Comparison of ENCODE assay signal across 12 cellular contexts in the genomic region with DNA sequence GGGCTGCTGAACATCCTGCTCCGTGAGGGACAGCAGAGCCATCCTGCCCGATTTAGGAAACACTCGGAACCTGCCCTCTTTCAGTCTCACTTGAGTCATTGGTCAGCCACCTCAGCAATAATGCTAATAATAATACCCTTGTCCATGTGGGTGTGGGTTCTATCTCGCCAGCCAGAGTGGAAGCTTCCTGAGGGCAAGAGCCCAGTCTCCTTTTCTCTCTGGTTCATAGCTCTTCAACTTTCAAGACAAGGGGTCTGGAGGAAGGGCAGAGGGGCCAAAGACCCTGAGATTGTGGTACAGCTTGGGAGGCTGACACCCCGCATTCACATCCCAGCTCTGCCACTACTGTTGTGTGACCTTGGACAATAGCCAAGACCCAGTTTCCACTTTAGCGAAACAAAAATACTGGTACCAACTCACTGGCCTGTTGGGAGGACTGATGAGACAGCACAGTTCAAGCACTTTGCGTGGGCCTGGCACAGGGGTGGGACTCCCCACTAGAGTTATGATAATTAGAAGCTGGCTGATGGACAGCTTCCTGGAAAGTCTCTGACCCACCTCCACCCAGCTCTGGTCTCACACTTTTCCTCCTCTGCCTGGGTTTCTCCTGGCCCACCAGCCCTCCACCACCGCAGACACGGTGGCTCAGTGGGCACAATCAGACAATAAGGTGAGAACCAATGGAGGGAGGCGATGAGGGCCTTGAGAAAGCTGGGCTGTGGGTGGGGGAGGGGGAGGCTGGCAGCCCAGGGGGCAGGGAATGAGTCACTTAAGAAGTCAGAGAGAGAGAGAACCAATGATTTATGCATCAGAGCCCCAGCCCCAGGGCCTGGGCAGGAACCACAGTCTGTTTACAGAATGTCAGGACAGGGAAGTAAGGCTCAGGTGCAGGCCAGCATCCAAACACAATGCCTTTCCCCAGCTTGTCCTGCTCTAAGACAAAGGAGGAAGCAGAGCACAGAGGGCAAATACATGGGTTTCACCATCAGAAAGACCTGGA. TPM values are rescaled to one million over a fixed set of nuclear protein-coding genes. Genes with fewer than 3 reads are reported as not detected.
DNase-seq lines count a peak whose midpoint lies in the region; ATAC-seq and TF ChIP-seq lines count a peak whose summit lies in the region.
"Had no signal": no experiment of that assay in that cellular context is flagged by ENCODE, and none has a peak within 500 bp of the region (broad histone marks: within the 10 kb centered on the region; RNA-seq: fewer than 3 reads in every experiment).

No MANE protein-coding gene starts in this region.

- peak overlapping the region; percentile 24 for H3K27ac ChIP-seq in caudate nucleus (ENCODE audit: low read depth, low read length)
- no peak overlapping the region for H3K27ac ChIP-seq in mesenchymal stem cell (ENCODE audit: low read length, poor library complexity, severe bottlenecking)

- H3K14ac ChIP-seq in mesenchymal stem cell (ENCODE audit: low read length in 2 of 2): no peak overlapping the region

- no peak overlapping the region for H2BK15ac ChIP-seq in mesenchymal stem cell (ENCODE audit: low read depth, poor library complexity, severe bottlenecking)

- H2BK5ac ChIP-seq in mesenchymal stem cell (ENCODE audit: low read depth, low read length, poor library complexity, severe bottlenecking): no peak overlapping the region

- TF ChIP-seq CTCF in Calu3 (IDR thresholded peaks at IDR 0.05; ENCODE audit: unreplicated experiment): no peak

- in situ Hi-C loops in HAP-1 (cut with MboI; ENCODE audit: low sequenced_read_pairs): no loop called here

- peak overlapping the region; percentile 29 for H4K8ac ChIP-seq in mesenchymal stem cell (ENCODE audit: low read length)

- H3K18ac ChIP-seq in mesenchymal stem cell (ENCODE audit: low read depth in 1 of 2, low read length in 2 of 2): peak overlapping the region; percentile 47 to 55

- H2AFZ ChIP-seq in mesenchymal stem cell (ENCODE audit: low read depth, low read length): no peak overlapping the region

- peaks cover 26% of the 10 kb centered on the region for H3K27me3 Mint-ChIP-seq in Calu3 (ENCODE audit: unreplicated experiment)

- no peaks in the 10 kb centered on the region for H3K36me3 Mint-ChIP-seq in Calu3 (ENCODE audit: insufficient read depth, unreplicated experiment)
- no peaks in the 10 kb centered on the region for H3K36me3 Mint-ChIP-seq in activated naive CD4-positive, alpha-beta T cell treated with anti-CD3 and anti-CD28 coated beads, Interleukin-2, amount 50 U/mL, for 72 hours

- intact Hi-C loops in Calu3 (cut with micrococcal nuclease; ENCODE audit: unreplicated experiment): no loop called here

- ATAC-seq in activated naive CD4-positive, alpha-beta T cell treated with anti-CD3 and anti-CD28 coated beads, Interleukin-2, amount 50 U/mL, for 72 hours: no peak
- no peak for ATAC-seq in HG02840 (IDR thresholded peaks at IDR 0.05; ENCODE audit: low FRiP score, unreplicated experiment)

- H4K91ac ChIP-seq in mesenchymal stem cell (ENCODE audit: low read length): peak overlapping the region; percentile 74

- CTCF ChIA-PET in Calu3 (lab: Charles Lee): interaction anchor here (0.6 to 1.4 kb wide), 2 partner anchors 30 to 73 kb away, joined by 4 read pairs; no protein-coding TSS in a partner anchor

- H3K9ac ChIP-seq in mesenchymal stem cell (ENCODE audit: low read length): no peak overlapping the region

- no TSS peak for BruUV-seq in Calu3 (replicated peaks; lab: Mats Ljungman, UMichigan)

- peaks cover 9% of the 10 kb centered on the region for H3K4me1 ChIP-seq in mesenchymal stem cell (ENCODE audit: control insufficient read depth, insufficient read depth, low read depth, low read length)
- H3K4me1 ChIP-seq in HAP-1: no peaks in the 10 kb centered on the region; the same call in 1 of the 2 replicates

- H3K27ac Mint-ChIP-seq in Calu3 (ENCODE audit: unreplicated experiment): no peak overlapping the region
- H3K27ac Mint-ChIP-seq in activated naive CD4-positive, alpha-beta T cell treated with anti-CD3 and anti-CD28 coated beads, Interleukin-2, amount 50 U/mL, for 72 hours: peak overlapping the region in 1 of 2 donors; percentile 56

- no peak overlapping the region for H2AK5ac ChIP-seq in mesenchymal stem cell (ENCODE audit: low read length, severe bottlenecking)

- H3K9me3 ChIP-seq in mesenchymal stem cell (ENCODE audit: control insufficient read depth, low read length): no peaks in the 10 kb centered on the region
- no peaks in the 10 kb centered on the region for H3K9me3 ChIP-seq in HAP-1

- peak overlapping the region; percentile 57 for H2BK120ac ChIP-seq in mesenchymal stem cell (ENCODE audit: low read depth, low read length)

- no peak overlapping the region for H3K23ac ChIP-seq in mesenchymal stem cell (ENCODE audit: low read length in 2 of 2)

- peaks cover 15% of the 10 kb centered on the region for H3K4me1 Mint-ChIP-seq in Calu3 (ENCODE audit: low read depth, unreplicated experiment)

- H2BK12ac ChIP-seq in mesenchymal stem cell (ENCODE audit: low read length in 2 of 2): peak overlapping the region in 1 of 2 experiments; percentile 12

- no peaks in the 10 kb centered on the region for H3K9me3 Mint-ChIP-seq in Calu3 (ENCODE audit: low read depth, unreplicated experiment)
- no peaks in the 10 kb centered on the region for H3K9me3 Mint-ChIP-seq in activated naive CD4-positive, alpha-beta T cell treated with anti-CD3 and anti-CD28 coated beads, Interleukin-2, amount 50 U/mL, for 72 hours

- 90% methylated on average over 10 of the region's 10 CpGs for WGBS in mesenchymal stem cell

- no peak overlapping the region for H3K4me2 ChIP-seq in mesenchymal stem cell (ENCODE audit: low read length, poor library complexity, severe bottlenecking)

- H3K27me3 ChIP-seq in mesenchymal stem cell (ENCODE audit: control insufficient read depth in 1 of 2, insufficient read depth in 1 of 2, low read length in 2 of 2): peaks cover under 1 to 78% of the 10 kb centered on the region in 2 experiments
- H3K27me3 ChIP-seq in HAP-1 (ENCODE audit: low read depth): peaks cover 6% of the 10 kb centered on the region; the same call in 1 of the 2 replicates

- DNase-seq in Calu3 (peak; percentile 69), M059J (ENCODE audit: low read depth) (peak; percentile 93), caudate nucleus (lab: John Stamatoyannopoulos, UW) (no peak), mesenchymal stem cell (peak; percentile 42), anterior cingulate cortex (lab: John Stamatoyannopoulos, UW) (no peak), HAP-1 (ENCODE audit: low spot score in 2 of 2) (no peak)
- DNase-seq in activated naive CD4-positive, alpha-beta T cell treated with anti-CD3 and anti-CD28 coated beads, Interleukin-2, amount 50 U/mL, for 72 hours (ENCODE audit: low spot score in 2 of 2): no peak
- DNase-seq: NCI-H1436 had no signal

- H3K4ac ChIP-seq in mesenchymal stem cell (ENCODE audit: low read depth in 1 of 2, low read length in 2 of 2): no peak overlapping the region

- no peak overlapping the region for H3K4me3 Mint-ChIP-seq in Calu3 (ENCODE audit: low read depth, unreplicated experiment)

- H3K79me1 ChIP-seq in mesenchymal stem cell (replicated peaks; ENCODE audit: low read length, poor library complexity, severe bottlenecking): no peaks in the 10 kb centered on the region

- no peak overlapping the region for H3K4me3 ChIP-seq in mesenchymal stem cell (ENCODE audit: insufficient read depth in 1 of 2, low read depth in 1 of 2, low read length in 2 of 2)
- H3K4me3 ChIP-seq in HAP-1: no peak overlapping the region

- H3K36me3 ChIP-seq in mesenchymal stem cell (ENCODE audit: control insufficient read depth in 1 of 2, insufficient read depth in 2 of 2, low read depth in 1 of 2, low read length in 2 of 2) (no peaks in the 10 kb centered on the region), HAP-1 (replicated peaks) (no peaks in the 10 kb centered on the region)

RNA-seq across cellular contexts. Expression of a gene that starts 9.6 kb away (rescaled TPM):
- not detected in 2 replicates for total RNA-seq in Calu3 (2022)
- total RNA-seq in M059J (2014; rRNA removed; shearing (Covaris generic)): 0.34 and 0.49 TPM in 2 replicates
- polyA plus RNA-seq in mesenchymal stem cell (2013, experiment 1 of 2): 0.30 TPM
- 0.27 TPM for polyA plus RNA-seq in mesenchymal stem cell (2013, experiment 2 of 2)
- under 1 TPM; 0.52 to 0.78 TPM for total RNA-seq in activated naive CD4-positive, alpha-beta T cell treated with anti-CD3 and anti-CD28 coated beads, Interleukin-2, amount 50 U/mL, for 72 hours
- total RNA-seq: G401, mononuclear cell had no signal

RNA-seq across cellular contexts. Expression of a gene that starts 51.1 kb away (rescaled TPM):
- total RNA-seq in Calu3 (2022): 4.0 and 4.7 TPM in 2 replicates
- total RNA-seq in M059J (2014; rRNA removed; shearing (Covaris generic)): 2.9 and 4.8 TPM in 2 replicates
- 4.1 TPM for polyA plus RNA-seq in mesenchymal stem cell (2013, experiment 1 of 2)
- polyA plus RNA-seq in mesenchymal stem cell (2013, experiment 2 of 2): 4.4 TPM
- total RNA-seq in activated naive CD4-positive, alpha-beta T cell treated with anti-CD3 and anti-CD28 coated beads, Interleukin-2, amount 50 U/mL, for 72 hours: 1 to 10 TPM; 2.5 to 5.4 TPM

RNA-seq across cellular contexts. Expression of a gene that starts 56.5 kb away (rescaled TPM):
- total RNA-seq in Calu3 (2022): not detected in 2 replicates
- total RNA-seq in M059J (2014; rRNA removed; shearing (Covaris generic)): not detected in 2 replicates
- not detected for polyA plus RNA-seq in mesenchymal stem cell (2013, experiment 1 of 2)
- not detected for polyA plus RNA-seq in mesenchymal stem cell (2013, experiment 2 of 2)
- not detected for total RNA-seq in activated naive CD4-positive, alpha-beta T cell treated with anti-CD3 and anti-CD28 coated beads, Interleukin-2, amount 50 U/mL, for 72 hours
- total RNA-seq: G401; mononuclear cell; T-helper 1 cell treated with Interleukin-12 subunit alpha and Interleukin-12 subunit beta and Interleukin-4 antibody, amounts not matched to agents 30 ng/mL and 1 ng/mL, for 36 hours had no signal

Comparison
In these comparisons a context has a peak if more than half of its experiments do, and no peak if none do; other contexts are left out.
1. DNase-seq: peak in Calu3 (single experiment), M059J (single experiment) and mesenchymal stem cell (single experiment); none in caudate nucleus (0 of 61), anterior cingulate cortex (0 of 58), HAP-1 (0 of 2) and activated naive CD4-positive, alpha-beta T cell treated with anti-CD3 and anti-CD28 coated beads, Interleukin-2, amount 50 U/mL, for 72 hours (0 of 2).